In the genomic region with DNA sequence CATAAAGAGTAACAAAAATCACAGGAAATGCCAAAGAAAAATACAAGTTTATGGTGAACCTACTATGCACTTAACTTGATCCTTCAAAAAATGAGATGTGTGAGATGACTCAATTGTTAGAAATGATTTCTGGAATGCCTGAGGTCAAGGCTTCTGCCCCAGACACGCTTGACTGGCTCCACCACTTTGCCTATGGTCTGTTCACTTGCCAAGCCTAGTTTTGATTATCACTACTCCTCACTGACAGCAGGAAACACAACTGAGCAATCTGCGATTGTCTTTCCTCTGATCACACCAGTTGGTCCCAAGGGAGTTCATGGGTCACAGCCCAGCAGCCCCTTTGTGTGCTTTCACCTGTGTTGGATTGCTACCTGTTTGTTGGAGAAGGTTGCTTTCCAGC, we compare ENCODE assay signal across 8 cellular contexts. TPM values are rescaled to one million over a fixed set of nuclear protein-coding genes. Genes with fewer than 3 reads are reported as not detected.
DNase-seq lines count a peak whose midpoint lies in the region; ATAC-seq and TF ChIP-seq lines count a peak whose summit lies in the region.

No MANE protein-coding gene starts in this region.

- no peak overlapping the region for H3K4me3 ChIP-seq in brain microvascular endothelial cell (ENCODE audit: low read depth, low read length)
- no peak overlapping the region for H3K4me3 ChIP-seq in esophagus squamous epithelium

- no peak for TF ChIP-seq POLR2A in esophagus squamous epithelium (IDR thresholded peaks at IDR 0.05)

- H3K27me3 Mint-ChIP-seq in natural killer cell treated with Interleukin-12 subunit alpha and Interleukin-12 subunit beta and Interleukin-15 and Interleukin-18, amount 100 ng/mL, for 72 hours, result peaks cover 6 to 13% of the 10 kb centered on the region in 2 donors
- H3K27me3 Mint-ChIP-seq in activated T-helper 17 cell treated with anti-CD3 and anti-CD28 coated beads, Interleukin-2, amount 50 U/mL, for 72 hours, result no peaks in the 10 kb centered on the region

- no peaks in the 10 kb centered on the region for H3K4me1 Mint-ChIP-seq in natural killer cell treated with Interleukin-12 subunit alpha and Interleukin-12 subunit beta and Interleukin-15 and Interleukin-18, amount 100 ng/mL, for 72 hours (ENCODE audit: low read depth in 2 of 2)
- no peaks in the 10 kb centered on the region for H3K4me1 Mint-ChIP-seq in activated T-helper 17 cell treated with anti-CD3 and anti-CD28 coated beads, Interleukin-2, amount 50 U/mL, for 72 hours

- TF ChIP-seq CTCF in brain microvascular endothelial cell (IDR thresholded peaks at IDR 0.05; ENCODE audit: low read depth, low read length, missing control alignments) (no peak), esophagus squamous epithelium (IDR thresholded peaks at IDR 0.05) (no peak)

- ATAC-seq in GM19452 (IDR thresholded peaks at IDR 0.05; ENCODE audit: unreplicated experiment) (peak; percentile 97), HG03432 (IDR thresholded peaks at IDR 0.05; ENCODE audit: unreplicated experiment) (peak; percentile 97)
- ATAC-seq in natural killer cell treated with Interleukin-12 subunit alpha and Interleukin-12 subunit beta and Interleukin-15 and Interleukin-18, amount 100 ng/mL, for 72 hours, result no peak
- ATAC-seq in activated T-helper 17 cell treated with anti-CD3 and anti-CD28 coated beads, Interleukin-2, amount 50 U/mL, for 72 hours (replicated peaks), result no peak

- no peaks in the 10 kb centered on the region for H3K9me3 Mint-ChIP-seq in natural killer cell treated with Interleukin-12 subunit alpha and Interleukin-12 subunit beta and Interleukin-15 and Interleukin-18, amount 100 ng/mL, for 72 hours
- no peaks in the 10 kb centered on the region for H3K9me3 Mint-ChIP-seq in activated T-helper 17 cell treated with anti-CD3 and anti-CD28 coated beads, Interleukin-2, amount 50 U/mL, for 72 hours

- WGBS in esophagus squamous epithelium, 2 donors, result 18 to 40% methylated on average over 2 of the region's 2 CpGs

- H3K36me3 Mint-ChIP-seq in natural killer cell treated with Interleukin-12 subunit alpha and Interleukin-12 subunit beta and Interleukin-15 and Interleukin-18, amount 100 ng/mL, for 72 hours, result no peaks in the 10 kb centered on the region
- H3K36me3 Mint-ChIP-seq in activated T-helper 17 cell treated with anti-CD3 and anti-CD28 coated beads, Interleukin-2, amount 50 U/mL, for 72 hours (ENCODE audit: low read depth), result no peaks in the 10 kb centered on the region

- no peaks in the 10 kb centered on the region for H3K36me3 ChIP-seq in brain microvascular endothelial cell (replicated peaks)
- H3K36me3 ChIP-seq in esophagus squamous epithelium, result no peaks in the 10 kb centered on the region

- H3K27me3 ChIP-seq in brain microvascular endothelial cell (replicated peaks) (no peaks in the 10 kb centered on the region), esophagus squamous epithelium (no peaks in the 10 kb centered on the region)

- H3K4me3 Mint-ChIP-seq in natural killer cell treated with Interleukin-12 subunit alpha and Interleukin-12 subunit beta and Interleukin-15 and Interleukin-18, amount 100 ng/mL, for 72 hours, result no peak overlapping the region
- no peak overlapping the region for H3K4me3 Mint-ChIP-seq in activated T-helper 17 cell treated with anti-CD3 and anti-CD28 coated beads, Interleukin-2, amount 50 U/mL, for 72 hours

- H3K27ac Mint-ChIP-seq in natural killer cell treated with Interleukin-12 subunit alpha and Interleukin-12 subunit beta and Interleukin-15 and Interleukin-18, amount 100 ng/mL, for 72 hours, result no peak overlapping the region
- no peak overlapping the region for H3K27ac Mint-ChIP-seq in activated T-helper 17 cell treated with anti-CD3 and anti-CD28 coated beads, Interleukin-2, amount 50 U/mL, for 72 hours

- H3K27ac ChIP-seq in brain microvascular endothelial cell, result peak overlapping the region; percentile 37
- no peak overlapping the region for H3K27ac ChIP-seq in esophagus squamous epithelium

- H3K4me1 ChIP-seq in esophagus squamous epithelium, result peaks cover 0 to 11% (median 4%) of the 10 kb centered on the region in 3 donors

- intact Hi-C loops in esophagus squamous epithelium (cut with DNase I), result no loop called here

- no peaks in the 10 kb centered on the region for H3K9me3 ChIP-seq in esophagus squamous epithelium

- in situ Hi-C loops in brain microvascular endothelial cell (cut with HindIII; ENCODE audit: low pct_ligation_motif_present, low sequenced_read_pairs), result no loop called here

- DNase-seq in AG08395 (ENCODE audit: low spot score) (peak; percentile 82), brain microvascular endothelial cell (peak; percentile 70), NCI-H345 (lab: John Stamatoyannopoulos, UW) (no peak), esophagus squamous epithelium (lab: John Stamatoyannopoulos, UW) (no peak)
- DNase-seq in natural killer cell treated with Interleukin-12 subunit alpha and Interleukin-12 subunit beta and Interleukin-15 and Interleukin-18, amount 100 ng/mL, for 72 hours (ENCODE audit: low spot score), result no peak

RNA-seq across cellular contexts. Expression of a gene that starts 20.6 kb away (rescaled TPM):
- 10 to 100 TPM; 14.6 to 18.7 TPM for total RNA-seq in natural killer cell treated with Interleukin-12 subunit alpha and Interleukin-12 subunit beta and Interleukin-15 and Interleukin-18, amount 100 ng/mL, for 72 hours
- total RNA-seq in activated T-helper 17 cell treated with anti-CD3 and anti-CD28 coated beads, Interleukin-2, amount 50 U/mL, for 72 hours, result 10 to 100 TPM; 12.2 to 16.6 TPM
- total RNA-seq in esophagus squamous epithelium, result 10 to 100 TPM in 1 of 4 donors, 1 to 10 TPM in 3; 7.3 to 11.2 (median 7.7) TPM

RNA-seq across cellular contexts. Expression of a gene that starts 46.5 kb away (rescaled TPM):
- 10 to 100 TPM; 37.9 to 56.2 TPM for total RNA-seq in natural killer cell treated with Interleukin-12 subunit alpha and Interleukin-12 subunit beta and Interleukin-15 and Interleukin-18, amount 100 ng/mL, for 72 hours
- 10 to 100 TPM; 31.2 to 34.0 TPM for total RNA-seq in activated T-helper 17 cell treated with anti-CD3 and anti-CD28 coated beads, Interleukin-2, amount 50 U/mL, for 72 hours
- total RNA-seq in esophagus squamous epithelium, result 100 to 1,000 TPM; 134 to 221 (median 177) TPM

Comparison
In these comparisons a context has a peak if more than half of its experiments do, and no peak if none do; other contexts are left out.
1. DNase-seq: peak in AG08395 (single experiment) and brain microvascular endothelial cell (single experiment); none in NCI-H345 (single experiment), natural killer cell treated with Interleukin-12 subunit alpha and Interleukin-12 subunit beta and Interleukin-15 and Interleukin-18, amount 100 ng/mL, for 72 hours (single experiment) and esophagus squamous epithelium (single experiment).
2. ATAC-seq: peak in GM19452 (single experiment) and HG03432 (single experiment); none in natural killer cell treated with Interleukin-12 subunit alpha and Interleukin-12 subunit beta and Interleukin-15 and Interleukin-18, amount 100 ng/mL, for 72 hours (0 of 2) and activated T-helper 17 cell treated with anti-CD3 and anti-CD28 coated beads, Interleukin-2, amount 50 U/mL, for 72 hours (single experiment).